Comparison of ENCODE assay signal across 8 cellular contexts in genomic region chr1:24390924-24391782, GRCh38. TPM values are rescaled to one million over a fixed set of nuclear protein-coding genes. Genes with fewer than 3 reads are reported as not detected.
DNase-seq lines count a peak whose midpoint lies in the region; ATAC-seq and TF ChIP-seq lines count a peak whose summit lies in the region.

No MANE protein-coding gene starts in this region.

- DNase-seq in ACHN (peak; percentile 74), MM.1S (peak; percentile 86), SKM-1 treated with dmso at 0.1 percent for 144 hours (lab: John Stamatoyannopoulos, UW; ENCODE audit: unreplicated experiment) (peak; percentile 64), globus pallidus (ENCODE audit: low spot score) (peak; percentile 85), osteocyte (ENCODE audit: extremely low spot score, unreplicated experiment) (peak; percentile 89), ureter (ENCODE audit: low spot score) (peak; percentile 85)
- peak in 1 of 2 donors; percentile 69 for DNase-seq in activated naive CD4-positive, alpha-beta T cell treated with anti-CD3 and anti-CD28 coated beads, Interleukin-2, amount 50 U/mL, for 72 hours (ENCODE audit: low spot score in 2 of 2)

- in situ Hi-C loops in ACHN (cut with HindIII; ENCODE audit: low pct_ligation_motif_present, low pct_unique_long_range_greater_than_20kb, low sequenced_read_pairs): no loop called here

- no peaks in the 10 kb centered on the region for H3K27me3 ChIP-seq in MM.1S (replicated peaks; ENCODE audit: insufficient read depth, low read length)

- 0 out of 2 replicates have a peak overlapping the region, but pooled peaks have one; percentile 32 for H2AFZ ChIP-seq in MM.1S (ENCODE audit: low read length)

- H3K36me3 Mint-ChIP-seq in activated naive CD4-positive, alpha-beta T cell treated with anti-CD3 and anti-CD28 coated beads, Interleukin-2, amount 50 U/mL, for 72 hours: peaks cover 8 to 9% of the 10 kb centered on the region in 2 donors
- peaks cover 3% of the 10 kb centered on the region for H3K36me3 Mint-ChIP-seq in osteocyte (ENCODE audit: unreplicated experiment)

- H3K4me3 Mint-ChIP-seq in osteocyte (ENCODE audit: unreplicated experiment): no peak overlapping the region

- peak overlapping the region; percentile 60 for H3K9ac ChIP-seq in MM.1S (ENCODE audit: low read length)

- H3K79me2 ChIP-seq in MM.1S (ENCODE audit: low read length): no peaks in the 10 kb centered on the region

- peak overlapping the region; percentile 67 to 90 for H3K27ac Mint-ChIP-seq in activated naive CD4-positive, alpha-beta T cell treated with anti-CD3 and anti-CD28 coated beads, Interleukin-2, amount 50 U/mL, for 72 hours
- peak overlapping the region; percentile 68 for H3K27ac Mint-ChIP-seq in osteocyte (ENCODE audit: unreplicated experiment)

- peak overlapping the region; percentile 95 for H3K4me2 ChIP-seq in MM.1S (ENCODE audit: low read depth, low read length)

- ATAC-seq in GM18858 (IDR thresholded peaks at IDR 0.05; ENCODE audit: unreplicated experiment): peak; percentile 29
- ATAC-seq in activated naive CD4-positive, alpha-beta T cell treated with anti-CD3 and anti-CD28 coated beads, Interleukin-2, amount 50 U/mL, for 72 hours: peak; percentile 66 to 71

- peaks cover 59% of the 10 kb centered on the region for H3F3A ChIP-seq in MM.1S (ENCODE audit: insufficient read depth, low read length)

- peaks cover 41% of the 10 kb centered on the region for H3K4me1 Mint-ChIP-seq in osteocyte (ENCODE audit: unreplicated experiment)

- peak overlapping the region; percentile 56 for H3K4me3 ChIP-seq in MM.1S (ENCODE audit: low read length)

- H3K27ac ChIP-seq in MM.1S (ENCODE audit: low read length): peak overlapping the region; percentile 83

- no peaks in the 10 kb centered on the region for H4K20me1 ChIP-seq in MM.1S (ENCODE audit: insufficient read depth, low read length)

- TF ChIP-seq CTCF in MM.1S (IDR thresholded peaks at IDR 0.05; ENCODE audit: low read length) (peak; percentile 97), osteocyte (IDR thresholded peaks at IDR 0.05) (peak; percentile 99)

- no peaks in the 10 kb centered on the region for H3K9me2 ChIP-seq in MM.1S (replicated peaks; ENCODE audit: insufficient read depth, low read length)

- H3K4me1 ChIP-seq in MM.1S (ENCODE audit: low read length): peaks cover 72% of the 10 kb centered on the region

- no peaks in the 10 kb centered on the region for H3K36me3 ChIP-seq in MM.1S (replicated peaks; ENCODE audit: insufficient read depth, low read length)

- no peaks in the 10 kb centered on the region for H3K9me3 ChIP-seq in MM.1S (replicated peaks; ENCODE audit: insufficient read depth, low read length)

- no peaks in the 10 kb centered on the region for H3K27me3 Mint-ChIP-seq in osteocyte (ENCODE audit: unreplicated experiment)

- H3K9me3 Mint-ChIP-seq in activated naive CD4-positive, alpha-beta T cell treated with anti-CD3 and anti-CD28 coated beads, Interleukin-2, amount 50 U/mL, for 72 hours: no peaks in the 10 kb centered on the region
- H3K9me3 Mint-ChIP-seq in osteocyte (ENCODE audit: unreplicated experiment): no peaks in the 10 kb centered on the region

RNA-seq across cellular contexts. Expression of gene STPG1, which starts 22.4 kb away (rescaled TPM):
- 1 to 10 TPM; 6.1 to 7.0 TPM for total RNA-seq in activated naive CD4-positive, alpha-beta T cell treated with anti-CD3 and anti-CD28 coated beads, Interleukin-2, amount 50 U/mL, for 72 hours
- total RNA-seq in osteocyte: 5.3 and 5.4 TPM in 2 replicates
- total RNA-seq in ureter: 23.8 TPM

RNA-seq across cellular contexts. Expression of gene NIPAL3, which starts 24.4 kb away (rescaled TPM):
- 10 to 100 TPM; 40.7 to 66.1 TPM for total RNA-seq in activated naive CD4-positive, alpha-beta T cell treated with anti-CD3 and anti-CD28 coated beads, Interleukin-2, amount 50 U/mL, for 72 hours
- total RNA-seq in osteocyte (25.8 and 28.4 TPM in 2 replicates), ureter (35.5 TPM)
